In genomic region chr16:70800306-70800705, GRCh38 we compare ENCODE assay signal across 8 cellular contexts. TPM values are rescaled to one million over a fixed set of nuclear protein-coding genes. Genes with fewer than 3 reads are reported as not detected.
DNase-seq lines count a peak whose midpoint lies in the region; FAIRE-seq and TF ChIP-seq lines count a peak whose summit lies in the region.

No MANE protein-coding gene starts in this region.

- H3K79me2 ChIP-seq in ACC112 (ENCODE audit: control insufficient read depth, insufficient read depth, low read length, unreplicated experiment), result peaks cover 55% of the 10 kb centered on the region

- no peaks in the 10 kb centered on the region; the same call in 1 of the 2 replicates for H3K9me3 Mint-ChIP-seq in HFFc6
- no peaks in the 10 kb centered on the region for H3K9me3 Mint-ChIP-seq in activated naive CD8-positive, alpha-beta T cell (ENCODE audit: low read depth)

- no peaks in the 10 kb centered on the region for H3K27me3 ChIP-seq in ACC112 (ENCODE audit: insufficient read depth, low read length)
- no peaks in the 10 kb centered on the region for H3K27me3 ChIP-seq in thymus (ENCODE audit: control insufficient read depth, insufficient read depth)

- peak overlapping the region; percentile 58 for H2AFZ ChIP-seq in ACC112 (ENCODE audit: low read length, unreplicated experiment)

- H3K27ac ChIP-seq in ACC112 (ENCODE audit: low read depth, low read length) (peak overlapping the region; percentile 23; the same call in 1 of the 2 replicates), thymus (ENCODE audit: low read depth) (peak overlapping the region; percentile 75)

- peaks cover 60% of the 10 kb centered on the region for H3K4me1 Mint-ChIP-seq in HFFc6 (ENCODE audit: low read depth)
- H3K4me1 Mint-ChIP-seq in activated naive CD8-positive, alpha-beta T cell (ENCODE audit: low read depth), result peaks cover 34% of the 10 kb centered on the region

- 14% methylated on average over 7 of the region's 7 CpGs for WGBS in thymus

- no peaks in the 10 kb centered on the region for H3K27me3 Mint-ChIP-seq in HFFc6 (ENCODE audit: insufficient read depth)
- H3K27me3 Mint-ChIP-seq in activated naive CD8-positive, alpha-beta T cell, result peaks cover 1% of the 10 kb centered on the region

- H3K4me1 ChIP-seq in ACC112 (ENCODE audit: control insufficient read depth, insufficient read depth, low read length, unreplicated experiment), result peaks cover 21% of the 10 kb centered on the region
- H3K4me1 ChIP-seq in thymus (ENCODE audit: control insufficient read depth, insufficient read depth, low read length), result peaks cover 3% of the 10 kb centered on the region

- peak overlapping the region; percentile 99 for H3K4me3 Mint-ChIP-seq in HFFc6
- peak overlapping the region; percentile 98 for H3K4me3 Mint-ChIP-seq in activated naive CD8-positive, alpha-beta T cell

- TF ChIP-seq CTCF in HFFc6 (IDR thresholded peaks at IDR 0.05) (no peak), D721Med (IDR thresholded peaks at IDR 0.05; ENCODE audit: insufficient read depth, missing control alignments) (no peak)

- DNase-seq in HFFc6 (no peak), left kidney (ENCODE audit: low read depth, low spot score) (peak; percentile 29), SW 1271 (lab: John Stamatoyannopoulos, UW) (no peak), AML-193 (lab: John Stamatoyannopoulos, UW) (no peak), D721Med (ENCODE audit: insufficient read length, low spot score) (no peak)

- H3K36me3 ChIP-seq in ACC112 (ENCODE audit: insufficient read depth, low read length), result peaks cover 7% of the 10 kb centered on the region; the same call in 1 of the 2 replicates
- no peaks in the 10 kb centered on the region for H3K36me3 ChIP-seq in thymus (ENCODE audit: control insufficient read depth, insufficient read depth)

- FAIRE-seq in D721Med (lab: Jason Lieb, UNC), result no peak

- H3K27ac Mint-ChIP-seq in HFFc6, result peak overlapping the region; percentile 84
- peak overlapping the region; percentile 94 for H3K27ac Mint-ChIP-seq in activated naive CD8-positive, alpha-beta T cell

- peaks cover 2% of the 10 kb centered on the region for H3K9me3 ChIP-seq in thymus (ENCODE audit: control insufficient read depth)

- H3K4me3 ChIP-seq in ACC112 (ENCODE audit: low read depth, low read length) (peak overlapping the region; percentile 89), thymus (ENCODE audit: low read length) (peak overlapping the region; percentile 81)

- peaks cover 7% of the 10 kb centered on the region for H3K36me3 Mint-ChIP-seq in HFFc6 (ENCODE audit: low read depth)
- peaks cover 4% of the 10 kb centered on the region for H3K36me3 Mint-ChIP-seq in activated naive CD8-positive, alpha-beta T cell

RNA-seq across cellular contexts. Expression of gene VAC14, which starts 0.7 kb away (rescaled TPM):
- 10 to 100 TPM; 34.5 to 45.5 (median 37.6) TPM for total RNA-seq in HFFc6 (2021; fragmentation: NEBNext Ultra II Directional; extraction: Animal tissue kit (Norgen Biotek cat#: 25700))
- polyA plus RNA-seq in thymus, result 33.1 TPM
